In genomic region chr4:121228851-121229250, GRCh38 we compare ENCODE assay signal across 30 cellular contexts.
"Had no signal": no experiment of that assay in that cellular context is flagged by ENCODE, and none has a peak within 500 bp of the region (broad histone marks: within the 10 kb centered on the region; RNA-seq: fewer than 3 reads in every experiment).

No MANE protein-coding gene starts in this region.

- H3K27me3 ChIP-seq: body of pancreas, colonic mucosa, esophagus squamous epithelium, gastrocnemius medialis, heart right ventricle had no signal

- H3K27me3 Mint-ChIP-seq: activated B cell treated with CpG ODN at 0.5 μM for 24 hours; activated naive CD4-positive, alpha-beta T cell treated with anti-CD3 and anti-CD28 coated beads, Interleukin-2, amount 10 ng/mL, durations not matched to agents 7 days and 5 days; activated naive CD8-positive, alpha-beta T cell treated with anti-CD3 and anti-CD28 coated beads, Interleukin-2, amount 10 ng/mL, durations not matched to agents 7 days and 5 days; activated T-cell treated with anti-CD3 and anti-CD28 coated beads, Interleukin-2, amount 50 U/mL, for 24 hours had no signal

- H3K9me3 Mint-ChIP-seq: activated B cell treated with CpG ODN at 0.5 μM for 24 hours; activated naive CD4-positive, alpha-beta T cell treated with anti-CD3 and anti-CD28 coated beads, Interleukin-2, amount 10 ng/mL, durations not matched to agents 7 days and 5 days; activated naive CD8-positive, alpha-beta T cell treated with anti-CD3 and anti-CD28 coated beads, Interleukin-2, amount 10 ng/mL, durations not matched to agents 7 days and 5 days; activated T-cell treated with anti-CD3 and anti-CD28 coated beads, Interleukin-2, amount 50 U/mL, for 24 hours; activated T-cell treated with anti-CD3 and anti-CD28 coated beads, Interleukin-2, amount 50 U/mL, for 72 hours had no signal

- ATAC-seq: activated CD4-positive, CD25-positive, alpha-beta regulatory T cell treated with anti-CD3 and anti-CD28 coated beads, Interleukin-2, amount 50 U/mL, for 24 hours; activated naive CD4-positive, alpha-beta T cell treated with anti-CD3 and anti-CD28 coated beads, Interleukin-2, amount 50 U/mL, for 72 hours; activated T-cell treated with anti-CD3 and anti-CD28 coated beads, Interleukin-2, amount 50 U/mL, for 72 hours; body of pancreas; gastrocnemius medialis; heart right ventricle; T-helper 17 cell had no signal

- H3K36me3 Mint-ChIP-seq: activated naive CD4-positive, alpha-beta T cell treated with anti-CD3 and anti-CD28 coated beads, Interleukin-2, amount 10 ng/mL, durations not matched to agents 7 days and 5 days had no signal

- H3K27ac ChIP-seq: body of pancreas, colonic mucosa, epithelial cell of prostate, esophagus squamous epithelium, gastrocnemius medialis, heart right ventricle, WERI-Rb-1 had no signal

- H3K4me3 ChIP-seq: body of pancreas, colonic mucosa, esophagus squamous epithelium, gastrocnemius medialis, heart right ventricle had no signal

- H3K36me3 ChIP-seq: colonic mucosa, esophagus squamous epithelium, gastrocnemius medialis, heart right ventricle, WERI-Rb-1 had no signal

- H3K4me3 Mint-ChIP-seq: activated B cell treated with CpG ODN at 0.5 μM for 24 hours; activated naive CD4-positive, alpha-beta T cell treated with anti-CD3 and anti-CD28 coated beads, Interleukin-2, amount 10 ng/mL, durations not matched to agents 7 days and 5 days; activated naive CD8-positive, alpha-beta T cell treated with anti-CD3 and anti-CD28 coated beads, Interleukin-2, amount 10 ng/mL, durations not matched to agents 7 days and 5 days; activated T-cell treated with anti-CD3 and anti-CD28 coated beads, Interleukin-2, amount 50 U/mL, for 24 hours; activated T-cell treated with anti-CD3 and anti-CD28 coated beads, Interleukin-2, amount 50 U/mL, for 72 hours; T-helper 17 cell; T-helper 2 cell treated with Interferon-gamma antibody and Interleukin-4, amounts not matched to agents 5 μg/mL and 100 μg/mL, for 36 hours had no signal

- H3K4me1 ChIP-seq: body of pancreas, colonic mucosa, esophagus squamous epithelium, gastrocnemius medialis, heart right ventricle had no signal

- H3K27ac Mint-ChIP-seq: activated B cell treated with CpG ODN at 0.5 μM for 24 hours; activated naive CD4-positive, alpha-beta T cell treated with anti-CD3 and anti-CD28 coated beads, Interleukin-2, amount 10 ng/mL, durations not matched to agents 7 days and 5 days; activated naive CD8-positive, alpha-beta T cell treated with anti-CD3 and anti-CD28 coated beads, Interleukin-2, amount 10 ng/mL, durations not matched to agents 7 days and 5 days; T-helper 17 cell; T-helper 2 cell treated with Interferon-gamma antibody and Interleukin-4, amounts not matched to agents 5 μg/mL and 100 μg/mL, for 36 hours had no signal

- H3K4me1 Mint-ChIP-seq: activated B cell treated with CpG ODN at 0.5 μM for 24 hours had no signal

- DNase-seq: activated B cell treated with CpG ODN at 0.5 μM for 24 hours; activated CD4-positive, alpha-beta T cell treated with anti-CD3 and anti-CD28 coated beads for 48 hours; activated CD4-positive, alpha-beta T cell treated with anti-CD3 and anti-CD28 coated beads, Interleukin-2, amount 50 U/mL, for 1 hour; activated CD4-positive, alpha-beta T cell treated with anti-CD3 and anti-CD28 coated beads, Interleukin-2, amount 50 U/mL, for 48 hours; activated CD8-positive, alpha-beta memory T cell treated with anti-CD3 and anti-CD28 coated beads, Interleukin-2, amount 50 U/mL, for 48 hours; activated gamma-delta T cell; activated naive CD4-positive, alpha-beta T cell; activated naive CD4-positive, alpha-beta T cell treated with anti-CD3 and anti-CD28 coated beads, Interleukin-2, amount 10 ng/mL, durations not matched to agents 7 days and 5 days; activated naive CD8-positive, alpha-beta T cell treated with anti-CD3 and anti-CD28 coated beads, Interleukin-2, amount 10 ng/mL, durations not matched to agents 7 days and 5 days; activated T-cell treated with anti-CD3 and anti-CD28 coated beads for 4 hours; activated T-cell treated with anti-CD3 and anti-CD28 coated beads, Interleukin-2, amount 50 U/mL, for 24 hours; activated T-cell treated with anti-CD3 and anti-CD28 coated beads, Interleukin-2, amount 50 U/mL, for 72 hours; amniotic stem cell; anterior cingulate cortex; body of pancreas; colonic mucosa; effector CD8-positive, alpha-beta T cell; esophagus squamous epithelium; foreskin fibroblast; gastrocnemius medialis; glutamatergic neuron; heart right ventricle; T-helper 1 cell; T-helper 17 cell; T1000; WERI-Rb-1 had no signal

- H3K9me3 ChIP-seq: body of pancreas, colonic mucosa, esophagus squamous epithelium, gastrocnemius medialis, heart right ventricle had no signal
